Comparison of ENCODE assay signal across 35 cellular contexts in genomic region chr10:49356945-49357344, GRCh38. TPM values are rescaled to one million over a fixed set of nuclear protein-coding genes. Genes with fewer than 3 reads are reported as not detected.
DNase-seq lines count a peak whose midpoint lies in the region; ATAC-seq lines count a peak whose summit lies in the region.
"Had no signal": no experiment of that assay in that cellular context is flagged by ENCODE, and none has a peak within 500 bp of the region (broad histone marks: within the 10 kb centered on the region; RNA-seq: fewer than 3 reads in every experiment).

No MANE protein-coding gene starts in this region.

- peaks cover 6% of the 10 kb centered on the region for H3K4me1 Mint-ChIP-seq in activated CD8-positive, alpha-beta memory T cell treated with anti-CD3 and anti-CD28 coated beads, Interleukin-2, amount 10 ng/mL, durations not matched to agents 7 days and 5 days
- no peaks in the 10 kb centered on the region for H3K4me1 Mint-ChIP-seq in activated T-helper 17 cell treated with anti-CD3 and anti-CD28 coated beads, Interleukin-2, amount 50 U/mL, for 72 hours
- H3K4me1 Mint-ChIP-seq in T-helper 2 cell treated with Interferon-gamma antibody and Interleukin-4, amounts not matched to agents 5 μg/mL and 100 μg/mL, for 36 hours (ENCODE audit: low read depth): peaks cover 3% of the 10 kb centered on the region

- no peak overlapping the region for H3K27ac Mint-ChIP-seq in activated CD8-positive, alpha-beta memory T cell treated with anti-CD3 and anti-CD28 coated beads, Interleukin-2, amount 10 ng/mL, durations not matched to agents 7 days and 5 days
- no peak overlapping the region for H3K27ac Mint-ChIP-seq in activated T-helper 17 cell treated with anti-CD3 and anti-CD28 coated beads, Interleukin-2, amount 50 U/mL, for 72 hours
- H3K27ac Mint-ChIP-seq in T-helper 2 cell treated with Interferon-gamma antibody and Interleukin-4, amounts not matched to agents 5 μg/mL and 100 μg/mL, for 36 hours: no peak overlapping the region
- H3K27ac Mint-ChIP-seq: activated naive CD8-positive, alpha-beta T cell; activated T-helper 2 cell treated with anti-CD3 and anti-CD28 coated beads, Interferon-gamma antibody, Interleukin-2, Interleukin-4, amounts not matched to agents 10 μg/mL and 5 μg/mL and 100 μg/mL, durations not matched to agents 14 hours and 24 hours and 36 hours; CD4-positive, alpha-beta T cell; effector memory CD8-positive, alpha-beta T cell; naive B cell had no signal

- CTCF ChIA-PET in activated CD8-positive, alpha-beta memory T cell treated with anti-CD3 and anti-CD28 coated beads, Interleukin-2, amount 10 ng/mL, durations not matched to agents 7 days and 5 days (lab: Charles Lee): no interaction called here

- H3K9me3 Mint-ChIP-seq in activated CD8-positive, alpha-beta memory T cell treated with anti-CD3 and anti-CD28 coated beads, Interleukin-2, amount 10 ng/mL, durations not matched to agents 7 days and 5 days (ENCODE audit: low read depth): no peaks in the 10 kb centered on the region
- no peaks in the 10 kb centered on the region for H3K9me3 Mint-ChIP-seq in activated T-helper 17 cell treated with anti-CD3 and anti-CD28 coated beads, Interleukin-2, amount 50 U/mL, for 72 hours
- no peaks in the 10 kb centered on the region for H3K9me3 Mint-ChIP-seq in T-helper 2 cell treated with Interferon-gamma antibody and Interleukin-4, amounts not matched to agents 5 μg/mL and 100 μg/mL, for 36 hours
- H3K9me3 Mint-ChIP-seq: activated T-helper 2 cell treated with anti-CD3 and anti-CD28 coated beads, Interferon-gamma antibody, Interleukin-2, Interleukin-4, amounts not matched to agents 10 μg/mL and 5 μg/mL and 100 μg/mL, durations not matched to agents 14 hours and 24 hours and 36 hours; CD4-positive, alpha-beta T cell; effector memory CD8-positive, alpha-beta T cell had no signal

- H3K4me3 Mint-ChIP-seq in activated CD8-positive, alpha-beta memory T cell treated with anti-CD3 and anti-CD28 coated beads, Interleukin-2, amount 10 ng/mL, durations not matched to agents 7 days and 5 days: no peak overlapping the region
- H3K4me3 Mint-ChIP-seq in activated T-helper 17 cell treated with anti-CD3 and anti-CD28 coated beads, Interleukin-2, amount 50 U/mL, for 72 hours: no peak overlapping the region
- H3K4me3 Mint-ChIP-seq in T-helper 2 cell treated with Interferon-gamma antibody and Interleukin-4, amounts not matched to agents 5 μg/mL and 100 μg/mL, for 36 hours: no peak overlapping the region
- H3K4me3 Mint-ChIP-seq: activated naive CD8-positive, alpha-beta T cell; CD4-positive, alpha-beta T cell; effector memory CD8-positive, alpha-beta T cell; naive B cell had no signal

- no peaks in the 10 kb centered on the region for H3K36me3 Mint-ChIP-seq in activated CD8-positive, alpha-beta memory T cell treated with anti-CD3 and anti-CD28 coated beads, Interleukin-2, amount 10 ng/mL, durations not matched to agents 7 days and 5 days
- H3K36me3 Mint-ChIP-seq in activated T-helper 17 cell treated with anti-CD3 and anti-CD28 coated beads, Interleukin-2, amount 50 U/mL, for 72 hours (ENCODE audit: low read depth): no peaks in the 10 kb centered on the region
- H3K36me3 Mint-ChIP-seq in T-helper 2 cell treated with Interferon-gamma antibody and Interleukin-4, amounts not matched to agents 5 μg/mL and 100 μg/mL, for 36 hours (ENCODE audit: low read depth): no peaks in the 10 kb centered on the region
- H3K36me3 Mint-ChIP-seq: activated naive CD8-positive, alpha-beta T cell; naive B cell had no signal

- peaks cover 8% of the 10 kb centered on the region for H3K27me3 Mint-ChIP-seq in activated CD8-positive, alpha-beta memory T cell treated with anti-CD3 and anti-CD28 coated beads, Interleukin-2, amount 10 ng/mL, durations not matched to agents 7 days and 5 days
- H3K27me3 Mint-ChIP-seq in activated T-helper 17 cell treated with anti-CD3 and anti-CD28 coated beads, Interleukin-2, amount 50 U/mL, for 72 hours: peaks cover 4% of the 10 kb centered on the region
- no peaks in the 10 kb centered on the region for H3K27me3 Mint-ChIP-seq in T-helper 2 cell treated with Interferon-gamma antibody and Interleukin-4, amounts not matched to agents 5 μg/mL and 100 μg/mL, for 36 hours (ENCODE audit: low read depth)

- no peak for DNase-seq in activated CD8-positive, alpha-beta memory T cell treated with anti-CD3 and anti-CD28 coated beads, Interleukin-2, amount 10 ng/mL, durations not matched to agents 7 days and 5 days
- DNase-seq in activated CD8-positive, alpha-beta memory T cell treated with anti-CD3 and anti-CD28 coated beads, Interleukin-2, amount 50 U/mL, for 4 hours: no peak
- no peak for DNase-seq in NCI-H2171 (lab: John Stamatoyannopoulos, UW)
- no peak for DNase-seq in T-helper 2 cell treated with Interferon-gamma antibody and Interleukin-4, amounts not matched to agents 5 μg/mL and 100 μg/mL, for 36 hours (ENCODE audit: low spot score)
- DNase-seq: activated CD4-positive, alpha-beta T cell treated with anti-CD3 and anti-CD28 coated beads, Interleukin-2, amount 50 U/mL, for 1 hour; AML-193; CD4-positive, alpha-beta T cell; cortex of kidney; effector memory CD8-positive, alpha-beta T cell; erythroblast; head of caudate nucleus; left ventricle myocardium superior; naive B cell; NCI-H2171 treated with DMSO at 0.1 percent for 48 hours; NCI-H524 treated with DMSO at 0.1 percent for 48 hours; nucleus accumbens; PC-9; SHP77; stimulated activated naive CD4-positive, alpha-beta T cell treated with Interleukin-2 at 50 U/mL for 16 hours; T1000 had no signal

- ATAC-seq in activated CD8-positive, alpha-beta memory T cell treated with anti-CD3 and anti-CD28 coated beads, Interleukin-2, amount 10 ng/mL, durations not matched to agents 7 days and 5 days: peak; percentile 45
- peak; percentile 61 for ATAC-seq in GM19025 (IDR thresholded peaks at IDR 0.05; ENCODE audit: low read depth, unreplicated experiment)
- ATAC-seq in HG03378 (IDR thresholded peaks at IDR 0.05; ENCODE audit: unreplicated experiment): peak; percentile 64
- ATAC-seq in activated T-helper 17 cell treated with anti-CD3 and anti-CD28 coated beads, Interleukin-2, amount 50 U/mL, for 72 hours (replicated peaks): peak; percentile 85
- no peak for ATAC-seq in HG03354 (IDR thresholded peaks at IDR 0.05; ENCODE audit: poor library complexity, severe bottlenecking, unreplicated experiment)
- ATAC-seq: effector memory CD8-positive, alpha-beta T cell; HCT116; left ventricle myocardium superior; sciatic nerve had no signal

RNA-seq across cellular contexts. Expression of gene DRGX, which starts 38.9 kb away (rescaled TPM):
- not detected for total RNA-seq in activated CD8-positive, alpha-beta memory T cell treated with anti-CD3 and anti-CD28 coated beads, Interleukin-2, amount 10 ng/mL, durations not matched to agents 7 days and 5 days
- not detected for total RNA-seq in activated T-helper 17 cell treated with anti-CD3 and anti-CD28 coated beads, Interleukin-2, amount 50 U/mL, for 72 hours
- total RNA-seq: A172; activated T-helper 2 cell treated with anti-CD3 and anti-CD28 coated beads, Interferon-gamma antibody, Interleukin-2, Interleukin-4, amounts not matched to agents 10 μg/mL and 5 μg/mL and 100 μg/mL, durations not matched to agents 14 hours and 24 hours and 36 hours; ascending aorta; cardiac septum; CD4-positive, alpha-beta T cell; Daoy; left ventricle myocardium superior; PC-9; prostate gland; sciatic nerve; thoracic aorta; vagina had no signal

RNA-seq across cellular contexts. Expression of gene C10orf71, which starts 58.0 kb away (rescaled TPM):
- not detected for total RNA-seq in activated CD8-positive, alpha-beta memory T cell treated with anti-CD3 and anti-CD28 coated beads, Interleukin-2, amount 10 ng/mL, durations not matched to agents 7 days and 5 days
- not detected for total RNA-seq in activated T-helper 17 cell treated with anti-CD3 and anti-CD28 coated beads, Interleukin-2, amount 50 U/mL, for 72 hours
- total RNA-seq: A172; activated T-helper 2 cell treated with anti-CD3 and anti-CD28 coated beads, Interferon-gamma antibody, Interleukin-2, Interleukin-4, amounts not matched to agents 10 μg/mL and 5 μg/mL and 100 μg/mL, durations not matched to agents 14 hours and 24 hours and 36 hours; ascending aorta; CD4-positive, alpha-beta T cell; Daoy; PC-9; vagina had no signal
